In the genomic region with DNA sequence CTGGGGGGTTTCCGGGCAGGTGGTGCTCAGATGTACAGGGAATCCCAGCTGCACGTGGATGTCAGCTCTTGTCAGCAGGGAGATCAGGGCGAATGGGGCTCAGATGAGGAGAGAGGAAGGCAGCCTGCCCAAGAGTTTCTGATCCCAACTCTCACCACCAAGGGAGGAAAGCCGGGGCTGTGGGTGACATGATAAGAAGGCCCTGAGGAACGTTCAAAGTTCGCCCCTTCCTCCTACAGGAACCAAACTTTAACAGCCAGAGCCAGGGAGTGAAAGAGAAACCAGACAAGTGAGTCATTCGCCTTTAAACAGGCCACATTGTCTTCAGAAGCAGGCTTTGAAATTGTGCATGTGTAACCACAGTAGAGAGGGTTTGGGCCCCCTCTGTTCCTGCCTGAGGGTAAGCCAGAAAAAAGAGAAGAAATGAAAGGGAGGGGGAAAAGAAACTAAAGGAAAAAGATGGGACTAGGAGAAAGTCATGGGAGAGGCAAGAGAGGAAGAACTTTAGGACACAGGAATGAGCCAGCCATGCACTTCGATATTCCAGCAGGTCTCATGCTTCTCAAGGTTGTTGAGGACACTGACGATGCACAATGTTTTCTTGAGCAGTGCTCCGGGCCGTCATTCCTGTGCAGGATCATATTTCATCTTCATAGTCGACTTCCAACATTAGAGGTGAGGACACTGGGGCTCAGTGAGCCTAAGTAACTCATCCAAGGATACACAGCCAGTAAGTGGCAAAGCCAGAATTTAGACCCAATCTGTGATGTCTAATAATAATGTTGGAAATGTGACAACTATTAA, we compare ENCODE assay signal across 8 cellular contexts.
DNase-seq lines count a peak whose midpoint lies in the region; ATAC-seq and TF ChIP-seq lines count a peak whose summit lies in the region.

No MANE protein-coding gene starts in this region.

- no peaks in the 10 kb centered on the region for H3K4me1 ChIP-seq in lower lobe of right lung

- peaks cover 24% of the 10 kb centered on the region for H3K4me1 Mint-ChIP-seq in brain
- peaks cover 0 to 6% of the 10 kb centered on the region in 2 donors for H3K4me1 Mint-ChIP-seq in stimulated activated naive B cell treated with anti-CD40 and anti-IgM and Interleukin-4, amounts not matched to agents 10 μg/mL and 1 μg/mL and 100 μg/mL, for 72 hours

- peak overlapping the region in 4 of 5 experiments; percentile 29 to 71 (median 52) for H3K27ac Mint-ChIP-seq in brain
- H3K27ac Mint-ChIP-seq in stimulated activated naive B cell treated with anti-CD40 and anti-IgM and Interleukin-4, amounts not matched to agents 10 μg/mL and 1 μg/mL and 100 μg/mL, for 72 hours, result peak overlapping the region; percentile 61

- ATAC-seq in GM21515 (IDR thresholded peaks at IDR 0.05; ENCODE audit: unreplicated experiment), result peak; percentile 83
- peak; percentile 82 for ATAC-seq in HG03571 (IDR thresholded peaks at IDR 0.05; ENCODE audit: unreplicated experiment)
- ATAC-seq in stimulated activated naive B cell treated with anti-CD40 and anti-IgM and Interleukin-4, amounts not matched to agents 10 μg/mL and 1 μg/mL and 100 μg/mL, for 72 hours (replicated peaks), result peak; percentile 36 to 57
- ATAC-seq in lower lobe of right lung, result no peak

- H3K36me3 ChIP-seq in lower lobe of right lung, result no peaks in the 10 kb centered on the region

- no peak for TF ChIP-seq CTCF in brain (conservative IDR thresholded peaks at IDR 0.05)
- no peak for TF ChIP-seq CTCF in lower lobe of right lung (IDR thresholded peaks at IDR 0.05)

- H3K9me3 ChIP-seq in lower lobe of right lung, result no peaks in the 10 kb centered on the region

- peaks cover 0 to 4% (median 0%) of the 10 kb centered on the region in 5 experiments for H3K9me3 Mint-ChIP-seq in brain
- peaks cover 3 to 9% of the 10 kb centered on the region in 2 donors for H3K9me3 Mint-ChIP-seq in stimulated activated naive B cell treated with anti-CD40 and anti-IgM and Interleukin-4, amounts not matched to agents 10 μg/mL and 1 μg/mL and 100 μg/mL, for 72 hours

- no peak overlapping the region for H3K4me3 ChIP-seq in lower lobe of right lung

- intact Hi-C loops in lower lobe of right lung (cut with DNase I), result no loop called here

- H3K27me3 Mint-ChIP-seq in brain, result peaks cover 10% of the 10 kb centered on the region
- H3K27me3 Mint-ChIP-seq in stimulated activated naive B cell treated with anti-CD40 and anti-IgM and Interleukin-4, amounts not matched to agents 10 μg/mL and 1 μg/mL and 100 μg/mL, for 72 hours, result no peaks in the 10 kb centered on the region

- peaks cover 11% of the 10 kb centered on the region for H3K27me3 ChIP-seq in lower lobe of right lung (ENCODE audit: low read depth)

- DNase-seq in GDM1 (lab: John Stamatoyannopoulos, UW), result peak; percentile 60
- no peak for DNase-seq in stimulated activated naive B cell treated with anti-CD40 and anti-IgM and Interleukin-4, amounts not matched to agents 10 μg/mL and 1 μg/mL and 100 μg/mL, for 72 hours
- no peak for DNase-seq in lower lobe of right lung
- DNase-seq in C1 segment of cervical spinal cord (lab: John Stamatoyannopoulos, UW), result no peak
- no peak for DNase-seq in NCI-H2171 (lab: John Stamatoyannopoulos, UW)

- H3K4me3 Mint-ChIP-seq in brain, result peak overlapping the region in 1 of 5 experiments; percentile 45
- no peak overlapping the region for H3K4me3 Mint-ChIP-seq in stimulated activated naive B cell treated with anti-CD40 and anti-IgM and Interleukin-4, amounts not matched to agents 10 μg/mL and 1 μg/mL and 100 μg/mL, for 72 hours

- no peak overlapping the region for H3K27ac ChIP-seq in lower lobe of right lung

- no peaks in the 10 kb centered on the region for H3K36me3 Mint-ChIP-seq in brain
- no peaks in the 10 kb centered on the region for H3K36me3 Mint-ChIP-seq in stimulated activated naive B cell treated with anti-CD40 and anti-IgM and Interleukin-4, amounts not matched to agents 10 μg/mL and 1 μg/mL and 100 μg/mL, for 72 hours

Comparison
In these comparisons a context has a peak if more than half of its experiments do, and no peak if none do; other contexts are left out.
1. ATAC-seq: peak in GM21515 (single experiment), HG03571 (single experiment) and stimulated activated naive B cell treated with anti-CD40 and anti-IgM and Interleukin-4, amounts not matched to agents 10 μg/mL and 1 μg/mL and 100 μg/mL, for 72 hours (2 of 2); none in lower lobe of right lung (0 of 2).